ENCODE assay signal across 1 cellular context in the genomic region with DNA sequence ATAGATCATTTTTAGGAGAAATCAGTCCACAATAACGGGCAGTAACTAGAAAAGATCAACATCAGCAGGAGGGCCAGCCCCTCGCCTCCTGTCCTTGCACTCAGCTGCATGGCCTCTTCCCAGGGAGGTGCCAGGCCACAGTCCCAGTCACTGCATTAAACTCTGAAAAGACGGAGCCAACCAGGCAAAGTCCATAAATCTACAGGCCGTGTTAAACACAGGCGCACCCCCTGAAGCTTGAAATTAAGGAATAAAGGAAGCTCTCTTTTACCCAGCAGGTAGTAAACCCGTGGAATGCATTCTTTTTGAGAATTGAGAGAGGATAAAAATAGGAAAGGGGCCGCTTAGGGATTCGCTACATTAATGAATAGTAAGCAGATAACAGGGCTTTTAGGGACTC.
TF ChIP-seq lines count a peak whose summit lies in the region.

No MANE protein-coding gene starts in this region.

TF ChIP-seq in GM23338, 12 proteins besides CTCF, POLR2A, EP300 and RAD21 (continued from another document):
- TF ChIP-seq ZNF114 (CRISPR knock-in tag; IDR thresholded peaks at IDR 0.05) (no peak), NANOG (IDR thresholded peaks at IDR 0.05; ENCODE audit: borderline replicate concordance) (no peak), POLR2AphosphoS5 (IDR thresholded peaks at IDR 0.05; ENCODE audit: low read depth) (no peak), JUNB (IDR thresholded peaks at IDR 0.05; ENCODE audit: unreplicated experiment) (no peak), EZH2phosphoT487 (IDR thresholded peaks at IDR 0.05; ENCODE audit: unreplicated experiment) (no peak), ZNF462 (CRISPR knock-in tag; IDR thresholded peaks at IDR 0.05) (no peak), ZNF331 (CRISPR knock-in tag; IDR thresholded peaks at IDR 0.05; ENCODE audit: low read depth) (no peak), EZH2 (IDR thresholded peaks at IDR 0.05; ENCODE audit: low read depth, unreplicated experiment) (no peak)
TF ChIP-seq in GM23338: peak in this region for 0.
